Comparison of ENCODE assay signal across 1 cellular context in the genomic region with DNA sequence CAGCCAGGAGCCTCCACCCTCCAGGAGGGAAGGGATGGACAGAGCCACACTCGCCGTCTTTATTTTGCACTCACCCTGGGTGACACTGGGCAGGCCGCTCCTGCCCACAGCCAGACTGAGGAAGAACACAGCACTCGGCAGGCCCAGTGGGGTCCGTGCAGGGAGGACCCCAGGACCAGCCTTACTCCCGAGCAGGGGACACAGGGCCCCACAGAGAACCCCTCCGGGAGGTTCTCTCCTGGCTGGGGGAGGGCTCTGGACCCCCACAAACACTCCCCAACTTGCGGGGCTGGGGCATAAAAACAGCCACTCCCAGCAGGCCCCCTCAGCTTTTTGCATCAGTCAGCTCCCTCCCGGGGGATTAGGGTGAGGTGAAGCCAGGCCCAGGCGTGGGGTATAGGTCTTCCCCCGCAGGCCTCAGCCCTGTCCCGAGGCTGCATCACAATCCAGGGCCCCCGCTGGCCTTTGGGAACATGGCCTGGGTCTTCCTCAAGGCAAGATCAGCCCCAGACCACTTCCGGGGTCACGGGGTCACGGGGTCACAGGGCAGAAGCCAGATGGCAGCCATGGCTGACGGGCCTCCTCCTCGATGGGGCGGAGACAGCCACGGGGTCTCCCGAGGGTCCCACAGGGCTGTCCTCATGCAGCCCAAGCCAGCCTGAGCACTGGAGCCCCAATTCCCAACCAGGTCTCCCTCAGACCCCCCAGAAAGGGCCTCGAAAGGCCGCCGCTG.
TF ChIP-seq lines count a peak whose summit lies in the region.

No MANE protein-coding gene starts in this region.

TF ChIP-seq in SK-N-SH treated with all-trans-retinoic acid at 6 μM for 48 hours, 23 proteins besides CTCF, POLR2A, EP300 and RAD21:
- no peak for TF ChIP-seq PPARA (CRISPR knock-in tag; IDR thresholded peaks at IDR 0.05; ENCODE audit: borderline replicate concordance)
- TF ChIP-seq ZC3H10 (CRISPR knock-in tag; IDR thresholded peaks at IDR 0.05), result no peak
- TF ChIP-seq ZFP3 (CRISPR knock-in tag; IDR thresholded peaks at IDR 0.05), result no peak
- TF ChIP-seq, protein P1, sequence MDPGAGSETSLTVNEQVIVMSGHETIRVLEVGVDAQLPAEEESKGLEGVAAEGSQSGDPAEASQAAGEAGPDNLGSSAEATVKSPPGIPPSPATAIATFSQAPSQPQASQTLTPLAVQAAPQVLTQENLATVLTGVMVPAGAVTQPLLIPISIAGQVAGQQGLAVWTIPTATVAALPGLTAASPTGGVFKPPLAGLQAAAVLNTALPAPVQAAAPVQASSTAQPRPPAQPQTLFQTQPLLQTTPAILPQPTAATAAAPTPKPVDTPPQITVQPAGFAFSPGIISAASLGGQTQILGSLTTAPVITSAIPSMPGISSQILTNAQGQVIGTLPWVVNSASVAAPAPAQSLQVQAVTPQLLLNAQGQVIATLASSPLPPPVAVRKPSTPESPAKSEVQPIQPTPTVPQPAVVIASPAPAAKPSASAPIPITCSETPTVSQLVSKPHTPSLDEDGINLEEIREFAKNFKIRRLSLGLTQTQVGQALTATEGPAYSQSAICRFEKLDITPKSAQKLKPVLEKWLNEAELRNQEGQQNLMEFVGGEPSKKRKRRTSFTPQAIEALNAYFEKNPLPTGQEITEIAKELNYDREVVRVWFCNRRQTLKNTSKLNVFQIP (CRISPR knock-in tag; IDR thresholded peaks at IDR 0.05; ENCODE audit: borderline replicate concordance, low read depth), result no peak
- TF ChIP-seq, protein P2, sequence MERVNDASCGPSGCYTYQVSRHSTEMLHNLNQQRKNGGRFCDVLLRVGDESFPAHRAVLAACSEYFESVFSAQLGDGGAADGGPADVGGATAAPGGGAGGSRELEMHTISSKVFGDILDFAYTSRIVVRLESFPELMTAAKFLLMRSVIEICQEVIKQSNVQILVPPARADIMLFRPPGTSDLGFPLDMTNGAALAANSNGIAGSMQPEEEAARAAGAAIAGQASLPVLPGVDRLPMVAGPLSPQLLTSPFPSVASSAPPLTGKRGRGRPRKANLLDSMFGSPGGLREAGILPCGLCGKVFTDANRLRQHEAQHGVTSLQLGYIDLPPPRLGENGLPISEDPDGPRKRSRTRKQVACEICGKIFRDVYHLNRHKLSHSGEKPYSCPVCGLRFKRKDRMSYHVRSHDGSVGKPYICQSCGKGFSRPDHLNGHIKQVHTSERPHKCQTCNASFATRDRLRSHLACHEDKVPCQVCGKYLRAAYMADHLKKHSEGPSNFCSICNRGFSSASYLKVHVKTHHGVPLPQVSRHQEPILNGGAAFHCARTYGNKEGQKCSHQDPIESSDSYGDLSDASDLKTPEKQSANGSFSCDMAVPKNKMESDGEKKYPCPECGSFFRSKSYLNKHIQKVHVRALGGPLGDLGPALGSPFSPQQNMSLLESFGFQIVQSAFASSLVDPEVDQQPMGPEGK (CRISPR knock-in tag; IDR thresholded peaks at IDR 0.05; ENCODE audit: borderline replicate concordance), result no peak
- TF ChIP-seq ARNTL (CRISPR knock-in tag; IDR thresholded peaks at IDR 0.05; ENCODE audit: borderline replicate concordance, low read depth), result no peak
- no peak for TF ChIP-seq GLIS3 (CRISPR knock-in tag; IDR thresholded peaks at IDR 0.05)
- no peak for TF ChIP-seq CSDC2 (CRISPR knock-in tag; IDR thresholded peaks at IDR 0.05)
- no peak for TF ChIP-seq ISL1 (CRISPR knock-in tag; IDR thresholded peaks at IDR 0.05)
- TF ChIP-seq ZNF70 (CRISPR knock-in tag; IDR thresholded peaks at IDR 0.05), result no peak
